Comparison of ENCODE assay signal across 20 cellular contexts in genomic region chr4:30536231-30536630, GRCh38.
"Had no signal": no experiment of that assay in that cellular context is flagged by ENCODE, and none has a peak within 500 bp of the region (broad histone marks: within the 10 kb centered on the region; RNA-seq: fewer than 3 reads in every experiment).

No MANE protein-coding gene starts in this region.

- H3K4me1 Mint-ChIP-seq: activated B cell treated with CpG ODN at 0.5 μM for 24 hours; activated naive CD8-positive, alpha-beta T cell treated with anti-CD3 and anti-CD28 coated beads, Interleukin-2, amount 50 U/mL, for 24 hours; activated T-helper 17 cell treated with anti-CD3 and anti-CD28 coated beads, Interleukin-2, amount 50 U/mL, for 72 hours; nephron progenitor cell had no signal

- DNase-seq: activated B cell treated with CpG ODN at 0.5 μM for 24 hours; activated CD4-positive, alpha-beta T cell treated with anti-CD3 and anti-CD28 coated beads, Interleukin-2, amount 50 U/mL, for 1 hour; activated naive CD4-positive, alpha-beta T cell treated with anti-CD3 and anti-CD28 coated beads for 36 hours; activated naive CD8-positive, alpha-beta T cell treated with anti-CD3 and anti-CD28 coated beads, Interleukin-2, amount 50 U/mL, for 24 hours; activated T-cell treated with anti-CD3 and anti-CD28 coated beads for 4 hours; foreskin fibroblast; glutamatergic neuron; hypothalamus; kidney glomerular epithelial cell; nephron progenitor cell; right lobe of liver; stimulated activated CD4-positive, alpha-beta T cell treated with anti-CD3 and anti-CD28 coated beads, Interleukin-1b, Interleukin-23, amount 100 ng/mL, for 48 hours; stomach; T-helper 2 cell; upper lobe of right lung had no signal

- H3K27me3 Mint-ChIP-seq: activated B cell treated with CpG ODN at 0.5 μM for 24 hours; activated naive CD8-positive, alpha-beta T cell treated with anti-CD3 and anti-CD28 coated beads, Interleukin-2, amount 50 U/mL, for 24 hours; activated T-helper 17 cell treated with anti-CD3 and anti-CD28 coated beads, Interleukin-2, amount 50 U/mL, for 72 hours had no signal

- H3K4me3 Mint-ChIP-seq: activated B cell treated with CpG ODN at 0.5 μM for 24 hours; activated naive CD4-positive, alpha-beta T cell treated with anti-CD3 and anti-CD28 coated beads for 36 hours; activated naive CD8-positive, alpha-beta T cell treated with anti-CD3 and anti-CD28 coated beads, Interleukin-2, amount 50 U/mL, for 24 hours; activated T-helper 17 cell treated with anti-CD3 and anti-CD28 coated beads, Interleukin-2, amount 50 U/mL, for 72 hours; nephron progenitor cell had no signal

- H3K4me1 ChIP-seq: right lobe of liver, stomach, upper lobe of right lung had no signal

- H3K27ac ChIP-seq: cardiac muscle cell, right lobe of liver, stomach, thoracic aorta, upper lobe of right lung had no signal

- H3K9me3 ChIP-seq: right lobe of liver, stomach, thoracic aorta, upper lobe of right lung had no signal

- H3K4me3 ChIP-seq: cardiac muscle cell, right lobe of liver, stomach, thoracic aorta, upper lobe of right lung had no signal

- H3K27me3 ChIP-seq: cardiac muscle cell, right lobe of liver, stomach, upper lobe of right lung had no signal

- H3K36me3 ChIP-seq: cardiac muscle cell, right lobe of liver, stomach, thoracic aorta, upper lobe of right lung had no signal

- H3K27ac Mint-ChIP-seq: activated B cell treated with CpG ODN at 0.5 μM for 24 hours; activated naive CD4-positive, alpha-beta T cell treated with anti-CD3 and anti-CD28 coated beads for 36 hours; activated naive CD8-positive, alpha-beta T cell treated with anti-CD3 and anti-CD28 coated beads, Interleukin-2, amount 50 U/mL, for 24 hours; activated T-helper 17 cell treated with anti-CD3 and anti-CD28 coated beads, Interleukin-2, amount 50 U/mL, for 72 hours; nephron progenitor cell had no signal

- FAIRE-seq: endometrium, TTC549 had no signal
